Comparison of ENCODE assay signal across 29 cellular contexts in the genomic region with DNA sequence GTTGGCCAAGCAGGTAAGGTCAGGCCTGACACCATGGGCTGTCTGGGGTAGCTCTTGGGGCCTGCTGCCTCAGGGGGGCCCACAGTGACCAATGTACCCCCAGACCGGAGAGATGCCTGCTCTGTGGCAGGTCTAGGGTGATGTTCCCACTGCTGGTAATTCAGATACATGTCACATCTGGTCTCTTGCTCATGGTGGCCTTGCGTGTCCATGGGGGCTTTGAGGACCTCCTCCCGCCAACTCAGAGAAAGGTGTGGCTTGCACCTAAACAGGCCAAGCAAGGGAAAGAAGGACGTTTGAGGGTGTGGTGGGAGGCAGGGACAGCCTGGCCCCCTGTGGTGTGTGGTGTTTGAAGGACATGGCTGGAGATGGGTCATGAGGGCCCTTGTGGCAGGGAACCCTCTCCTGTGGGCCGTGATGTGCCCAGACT.
A peak's percentile ranks its signal among the peaks of the same experiment; 100 is the strongest.
DNase-seq lines count a peak whose midpoint lies in the region; ATAC-seq and TF ChIP-seq lines count a peak whose summit lies in the region.
"Had no signal": no experiment of that assay in that cellular context is flagged by ENCODE, and none has a peak within 500 bp of the region (broad histone marks: within the 10 kb centered on the region; RNA-seq: fewer than 3 reads in every experiment).

No MANE protein-coding gene starts in this region.

- peaks cover 85% of the 10 kb centered on the region for H3K36me3 ChIP-seq in left ventricle myocardium inferior
- peaks cover 0 to 97% (median 52%) of the 10 kb centered on the region in 9 donors for H3K36me3 ChIP-seq in heart right ventricle
- H3K36me3 ChIP-seq in ascending aorta, result peaks cover 60 to 84% of the 10 kb centered on the region in 2 donors
- H3K36me3 ChIP-seq in lower lobe of right lung, result peaks cover 91% of the 10 kb centered on the region

- intact Hi-C loops in left ventricle myocardium inferior (cut with micrococcal nuclease), result no loop called here
- intact Hi-C loops in heart right ventricle (cut with DNase I), result loop anchor here in 1 of 10 donors (10.0 kb wide), 1 partner anchor 57 kb away; no protein-coding TSS in a partner anchor
- intact Hi-C loops in ascending aorta (cut with DNase I), result no loop called here
- intact Hi-C loops in lower lobe of right lung (cut with DNase I), result no loop called here

- H3K9me3 ChIP-seq in left ventricle myocardium inferior (replicated peaks), result no peaks in the 10 kb centered on the region
- no peaks in the 10 kb centered on the region for H3K9me3 ChIP-seq in heart right ventricle
- no peaks in the 10 kb centered on the region for H3K9me3 ChIP-seq in ascending aorta
- H3K9me3 ChIP-seq in lower lobe of right lung, result no peaks in the 10 kb centered on the region
- H3K9me3 ChIP-seq: BLaER1, colonic mucosa, mucosa of descending colon, stomach had no signal

- ATAC-seq in heart right ventricle, result no peak
- no peak for ATAC-seq in lower lobe of right lung
- no peak for ATAC-seq in HG03442 (IDR thresholded peaks at IDR 0.05; ENCODE audit: unreplicated experiment)
- ATAC-seq: activated naive CD4-positive, alpha-beta T cell treated with anti-CD3 and anti-CD28 coated beads, Interleukin-2, amount 50 U/mL, for 72 hours; mucosa of descending colon; natural killer cell; T-cell had no signal

- no peaks in the 10 kb centered on the region for H3K4me1 Mint-ChIP-seq in type B pancreatic cell (ENCODE audit: unreplicated experiment)
- H3K4me1 Mint-ChIP-seq: activated CD4-positive, alpha-beta T cell treated with anti-CD3 and anti-CD28 coated beads, Interleukin-2, amount 10 ng/mL, durations not matched to agents 24 days and 14 days; T-cell had no signal

- H3K27ac ChIP-seq in left ventricle myocardium inferior (replicated peaks) (no peak overlapping the region), heart right ventricle (no peak overlapping the region), ascending aorta (no peak overlapping the region), lower lobe of right lung (no peak overlapping the region)
- H3K27ac ChIP-seq: BLaER1, colonic mucosa, RWPE1, stomach had no signal

- H3K9me3 Mint-ChIP-seq in type B pancreatic cell, result no peaks in the 10 kb centered on the region
- H3K9me3 Mint-ChIP-seq: activated CD4-positive, alpha-beta T cell treated with anti-CD3 and anti-CD28 coated beads, Interleukin-2, amount 10 ng/mL, durations not matched to agents 24 days and 14 days; activated naive CD4-positive, alpha-beta T cell treated with anti-CD3 and anti-CD28 coated beads, Interleukin-2, amount 50 U/mL, for 72 hours; activated T-helper 1 cell treated with anti-CD3 and anti-CD28 coated beads, Interleukin-12 subunit alpha, Interleukin-12 subunit beta, Interleukin-2, Interleukin-4 antibody, amounts not matched to agents 30 ng/mL and 10 ng/mL and 1 ng/mL, durations not matched to agents 14 hours and 24 hours and 36 hours; HFFc6; natural killer cell; T-cell had no signal

- in situ Hi-C loops in GM13977 (cut with MboI; ENCODE audit: low pct_unique_long_range_greater_than_20kb, low sequenced_read_pairs, unreplicated experiment), result no loop called here

- peaks cover 7% of the 10 kb centered on the region for H3K4me1 ChIP-seq in left ventricle myocardium inferior
- H3K4me1 ChIP-seq in heart right ventricle, result peaks cover 0 to 4% (median 0%) of the 10 kb centered on the region in 9 donors
- H3K4me1 ChIP-seq in ascending aorta, result no peaks in the 10 kb centered on the region
- no peaks in the 10 kb centered on the region for H3K4me1 ChIP-seq in lower lobe of right lung
- H3K4me1 ChIP-seq: BLaER1, colonic mucosa, stomach had no signal

- no peak overlapping the region for H3K27ac Mint-ChIP-seq in type B pancreatic cell
- H3K27ac Mint-ChIP-seq: activated CD4-positive, alpha-beta T cell treated with anti-CD3 and anti-CD28 coated beads, Interleukin-2, amount 10 ng/mL, durations not matched to agents 24 days and 14 days; activated T-helper 1 cell treated with anti-CD3 and anti-CD28 coated beads, Interleukin-12 subunit alpha, Interleukin-12 subunit beta, Interleukin-2, Interleukin-4 antibody, amounts not matched to agents 30 ng/mL and 10 ng/mL and 1 ng/mL, durations not matched to agents 14 hours and 24 hours and 36 hours; HFFc6; natural killer cell; T-cell had no signal

- no peak overlapping the region for H3K4me3 ChIP-seq in left ventricle myocardium inferior
- no peak overlapping the region for H3K4me3 ChIP-seq in heart right ventricle
- no peak overlapping the region for H3K4me3 ChIP-seq in ascending aorta
- H3K4me3 ChIP-seq in lower lobe of right lung, result no peak overlapping the region
- H3K4me3 ChIP-seq: BLaER1, colonic mucosa, mucosa of descending colon, stomach had no signal

- H3K36me3 Mint-ChIP-seq in type B pancreatic cell, result peaks cover 5% of the 10 kb centered on the region
- H3K36me3 Mint-ChIP-seq: activated naive CD4-positive, alpha-beta T cell treated with anti-CD3 and anti-CD28 coated beads, Interleukin-2, amount 50 U/mL, for 72 hours; natural killer cell had no signal

- no peak overlapping the region for H3K4me3 Mint-ChIP-seq in type B pancreatic cell
- H3K4me3 Mint-ChIP-seq: activated CD4-positive, alpha-beta T cell treated with anti-CD3 and anti-CD28 coated beads, Interleukin-2, amount 10 ng/mL, durations not matched to agents 24 days and 14 days; activated T-helper 1 cell treated with anti-CD3 and anti-CD28 coated beads, Interleukin-12 subunit alpha, Interleukin-12 subunit beta, Interleukin-2, Interleukin-4 antibody, amounts not matched to agents 30 ng/mL and 10 ng/mL and 1 ng/mL, durations not matched to agents 14 hours and 24 hours and 36 hours; HFFc6; natural killer cell; T-cell had no signal

- H3K27me3 Mint-ChIP-seq in type B pancreatic cell, result no peaks in the 10 kb centered on the region
- H3K27me3 Mint-ChIP-seq: activated CD4-positive, alpha-beta T cell treated with anti-CD3 and anti-CD28 coated beads, Interleukin-2, amount 10 ng/mL, durations not matched to agents 24 days and 14 days; T-cell had no signal

- H3K27me3 ChIP-seq in left ventricle myocardium inferior (ENCODE audit: low read depth) (no peaks in the 10 kb centered on the region), heart right ventricle (no peaks in the 10 kb centered on the region), ascending aorta (no peaks in the 10 kb centered on the region), lower lobe of right lung (ENCODE audit: low read depth) (no peaks in the 10 kb centered on the region)
- H3K27me3 ChIP-seq: BLaER1, colonic mucosa, stomach had no signal

- TF ChIP-seq CTCF in left ventricle myocardium inferior (IDR thresholded peaks at IDR 0.05; ENCODE audit: borderline replicate concordance), result no peak
- TF ChIP-seq CTCF in heart right ventricle (IDR thresholded peaks at IDR 0.05), result no peak
- no peak for TF ChIP-seq CTCF in ascending aorta (IDR thresholded peaks at IDR 0.05)
- TF ChIP-seq CTCF in lower lobe of right lung (IDR thresholded peaks at IDR 0.05), result no peak
- TF ChIP-seq CTCF in type B pancreatic cell (conservative IDR thresholded peaks at IDR 0.05), result no peak
- TF ChIP-seq CTCF in GM13977 (IDR thresholded peaks at IDR 0.05; ENCODE audit: extremely low read depth, insufficient read depth, missing control alignments), result no peak

- peak; percentile 7 for DNase-seq in left ventricle myocardium inferior
- no peak for DNase-seq in heart right ventricle
- DNase-seq in ascending aorta (ENCODE audit: low spot score in 2 of 2), result peak; percentile 4 to 58
- peak; percentile 10 for DNase-seq in lower lobe of right lung
- peak; percentile 52 for DNase-seq in type B pancreatic cell (ENCODE audit: extremely low spot score, unreplicated experiment)
- no peak for DNase-seq in GM13977 (ENCODE audit: low spot score)
- DNase-seq: activated CD4-positive, alpha-beta T cell treated with anti-CD3 and anti-CD28 coated beads, Interleukin-2, amount 10 ng/mL, durations not matched to agents 24 days and 14 days; anterior cingulate cortex; colonic mucosa; DMS153; effector memory CD4-positive, alpha-beta T cell; erythroblast; HFFc6; KBM-7; natural killer cell; NCI-H1092 treated with DMSO at 0.1 percent for 48 hours; NCI-H1694 treated with DMSO at 0.1 percent for 48 hours; NCI-H2171; retina; stimulated activated CD4-positive, alpha-beta T cell treated with anti-CD3 and anti-CD28 coated beads, Interleukin-2, amount 100 ng/mL, for 24 hours; stimulated activated CD8-positive, alpha-beta memory T cell treated with anti-CD3 and anti-CD28 coated beads, Interleukin-4, amount 100 ng/mL, for 48 hours; stomach had no signal

- WGBS in heart right ventricle, 2 donors, result 90 to 92% methylated on average over 5 of the region's 5 CpGs

Comparison
In these comparisons a context has a peak if more than half of its experiments do, and no peak if none do; other contexts are left out.
1. DNase-seq: peak in left ventricle myocardium inferior (single experiment), ascending aorta (2 of 2), lower lobe of right lung (single experiment) and type B pancreatic cell (single experiment); none in heart right ventricle (0 of 2) and GM13977 (single experiment).